In genomic region chr13:32428581-32429072, GRCh38 we compare ENCODE assay signal across 8 cellular contexts. TPM values are rescaled to one million over a fixed set of nuclear protein-coding genes. Genes with fewer than 3 reads are reported as not detected.
DNase-seq lines count a peak whose midpoint lies in the region; ATAC-seq lines count a peak whose summit lies in the region.

No MANE protein-coding gene starts in this region.

- peak overlapping the region; percentile 67 for H3K4me3 ChIP-seq in iPS-11a (ENCODE audit: low read depth, low read length)

- peak overlapping the region; percentile 92 for H3K4me3 Mint-ChIP-seq in activated CD4-positive, alpha-beta T cell treated with anti-CD3 and anti-CD28 coated beads, Interleukin-2, amount 10 ng/mL, durations not matched to agents 24 days and 14 days
- H3K4me3 Mint-ChIP-seq in activated CD8-positive, alpha-beta T cell treated with anti-CD3 and anti-CD28 coated beads, Interleukin-2, amount 10 ng/mL, durations not matched to agents 7 days and 5 days: peak overlapping the region; percentile 81
- peak overlapping the region; percentile 99 for H3K4me3 Mint-ChIP-seq in stimulated activated effector memory CD8-positive, alpha-beta T cell treated with anti-CD3 and anti-CD28 coated beads, Interleukin-12 subunit alpha, Interleukin-12 subunit beta, amount 100 ng/mL, for 72 hours

- no peaks in the 10 kb centered on the region for H3K9me3 Mint-ChIP-seq in activated CD4-positive, alpha-beta T cell treated with anti-CD3 and anti-CD28 coated beads, Interleukin-2, amount 10 ng/mL, durations not matched to agents 24 days and 14 days
- H3K9me3 Mint-ChIP-seq in activated CD8-positive, alpha-beta T cell treated with anti-CD3 and anti-CD28 coated beads, Interleukin-2, amount 10 ng/mL, durations not matched to agents 7 days and 5 days (ENCODE audit: insufficient read depth): no peaks in the 10 kb centered on the region
- H3K9me3 Mint-ChIP-seq in stimulated activated effector memory CD8-positive, alpha-beta T cell treated with anti-CD3 and anti-CD28 coated beads, Interleukin-12 subunit alpha, Interleukin-12 subunit beta, amount 100 ng/mL, for 72 hours: no peaks in the 10 kb centered on the region

- CTCF ChIA-PET in activated CD8-positive, alpha-beta T cell treated with anti-CD3 and anti-CD28 coated beads, Interleukin-2, amount 10 ng/mL, durations not matched to agents 7 days and 5 days (lab: Charles Lee): interaction anchor here (1.0 to 1.7 kb wide), 10 partner anchors 14 to 159 kb away, joined by 3 to 10 read pairs (median 4); partner anchors contain the start of genes BRCA2, PDS5B and ZAR1L

- POLR2A ChIA-PET in activated CD8-positive, alpha-beta T cell treated with anti-CD3 and anti-CD28 coated beads, Interleukin-2, amount 10 ng/mL, durations not matched to agents 7 days and 5 days (lab: Charles Lee): interaction anchor here (0.7 to 4.7 kb wide), 5 partner anchors 10 to 157 kb away, joined by 3 to 64 read pairs (median 17); partner anchors contain the start of genes BRCA2, N4BP2L2, PDS5B and ZAR1L

- no peak for ATAC-seq in activated CD8-positive, alpha-beta T cell treated with anti-CD3 and anti-CD28 coated beads, Interleukin-2, amount 10 ng/mL, durations not matched to agents 7 days and 5 days
- peak; percentile 17 for ATAC-seq in stimulated activated effector memory CD8-positive, alpha-beta T cell treated with anti-CD3 and anti-CD28 coated beads, Interleukin-12 subunit alpha, Interleukin-12 subunit beta, amount 100 ng/mL, for 72 hours
- ATAC-seq in HG02798 (IDR thresholded peaks at IDR 0.05; ENCODE audit: poor library complexity, unreplicated experiment): no peak

- peak overlapping the region; percentile 92 for H3K27ac Mint-ChIP-seq in activated CD4-positive, alpha-beta T cell treated with anti-CD3 and anti-CD28 coated beads, Interleukin-2, amount 10 ng/mL, durations not matched to agents 24 days and 14 days
- peak overlapping the region; percentile 93 for H3K27ac Mint-ChIP-seq in activated CD8-positive, alpha-beta T cell treated with anti-CD3 and anti-CD28 coated beads, Interleukin-2, amount 10 ng/mL, durations not matched to agents 7 days and 5 days
- peak overlapping the region; percentile 96 for H3K27ac Mint-ChIP-seq in stimulated activated effector memory CD8-positive, alpha-beta T cell treated with anti-CD3 and anti-CD28 coated beads, Interleukin-12 subunit alpha, Interleukin-12 subunit beta, amount 100 ng/mL, for 72 hours

- DNase-seq in activated CD4-positive, alpha-beta T cell treated with anti-CD3 and anti-CD28 coated beads, Interleukin-2, amount 10 ng/mL, durations not matched to agents 24 days and 14 days: no peak
- no peak for DNase-seq in activated CD4-positive, alpha-beta T cell treated with anti-CD3 and anti-CD28 coated beads for 4 hours
- DNase-seq in activated CD8-positive, alpha-beta T cell treated with anti-CD3 and anti-CD28 coated beads, Interleukin-2, amount 10 ng/mL, durations not matched to agents 7 days and 5 days: no peak
- DNase-seq in stimulated activated effector memory CD8-positive, alpha-beta T cell treated with anti-CD3 and anti-CD28 coated beads, Interleukin-12 subunit alpha, Interleukin-12 subunit beta, amount 100 ng/mL, for 72 hours (ENCODE audit: low spot score in 2 of 2): no peak
- DNase-seq in A172 (ENCODE audit: low spot score): no peak
- DNase-seq in SK-N-DZ (ENCODE audit: low spot score): no peak

- peaks cover 43% of the 10 kb centered on the region for H3K4me1 Mint-ChIP-seq in activated CD4-positive, alpha-beta T cell treated with anti-CD3 and anti-CD28 coated beads, Interleukin-2, amount 10 ng/mL, durations not matched to agents 24 days and 14 days
- peaks cover 44% of the 10 kb centered on the region for H3K4me1 Mint-ChIP-seq in activated CD8-positive, alpha-beta T cell treated with anti-CD3 and anti-CD28 coated beads, Interleukin-2, amount 10 ng/mL, durations not matched to agents 7 days and 5 days (ENCODE audit: low read depth)
- peaks cover 45% of the 10 kb centered on the region for H3K4me1 Mint-ChIP-seq in stimulated activated effector memory CD8-positive, alpha-beta T cell treated with anti-CD3 and anti-CD28 coated beads, Interleukin-12 subunit alpha, Interleukin-12 subunit beta, amount 100 ng/mL, for 72 hours

- H3K36me3 Mint-ChIP-seq in activated CD4-positive, alpha-beta T cell treated with anti-CD3 and anti-CD28 coated beads, Interleukin-2, amount 10 ng/mL, durations not matched to agents 24 days and 14 days (ENCODE audit: low read depth): peaks cover 29% of the 10 kb centered on the region
- H3K36me3 Mint-ChIP-seq in activated CD8-positive, alpha-beta T cell treated with anti-CD3 and anti-CD28 coated beads, Interleukin-2, amount 10 ng/mL, durations not matched to agents 7 days and 5 days (ENCODE audit: low read depth): peaks cover 27% of the 10 kb centered on the region
- peaks cover 40% of the 10 kb centered on the region for H3K36me3 Mint-ChIP-seq in stimulated activated effector memory CD8-positive, alpha-beta T cell treated with anti-CD3 and anti-CD28 coated beads, Interleukin-12 subunit alpha, Interleukin-12 subunit beta, amount 100 ng/mL, for 72 hours

- intact Hi-C loops in activated CD4-positive, alpha-beta T cell treated with anti-CD3 and anti-CD28 coated beads, Interleukin-2, amount 10 ng/mL, durations not matched to agents 24 days and 14 days (cut with micrococcal nuclease): loop anchor here (1.0 to 5.0 kb wide), 7 partner anchors 14 to 1266 kb away; partner anchors contain the start of genes BRCA2, HSPH1, N4BP2L2 and PDS5B

- no peaks in the 10 kb centered on the region for H3K27me3 Mint-ChIP-seq in activated CD4-positive, alpha-beta T cell treated with anti-CD3 and anti-CD28 coated beads, Interleukin-2, amount 10 ng/mL, durations not matched to agents 24 days and 14 days
- no peaks in the 10 kb centered on the region for H3K27me3 Mint-ChIP-seq in activated CD8-positive, alpha-beta T cell treated with anti-CD3 and anti-CD28 coated beads, Interleukin-2, amount 10 ng/mL, durations not matched to agents 7 days and 5 days (ENCODE audit: low read depth)

RNA-seq across cellular contexts. Expression of gene N4BP2L1, which starts 0.7 kb away (rescaled TPM):
- 16.6 and 17.9 TPM in 2 replicates for total RNA-seq in activated CD4-positive, alpha-beta T cell treated with anti-CD3 and anti-CD28 coated beads, Interleukin-2, amount 10 ng/mL, durations not matched to agents 24 days and 14 days
- 10 to 100 TPM; 27.7 to 27.8 TPM for total RNA-seq in activated CD8-positive, alpha-beta T cell treated with anti-CD3 and anti-CD28 coated beads, Interleukin-2, amount 10 ng/mL, durations not matched to agents 7 days and 5 days
- total RNA-seq in A172 (2014; rRNA removed; shearing (Covaris generic)): 1.5 and 2.2 TPM in 2 replicates
- polyA plus RNA-seq in SK-N-DZ (2014; cell fraction: cytosol; rRNA removed): 28.1 and 32.6 TPM in 2 replicates
- 21.0 and 29.5 TPM in 2 replicates for polyA plus RNA-seq in SK-N-DZ (2014; cell fraction: nucleus; rRNA removed)
